1 cellular context compared by ENCODE assay signal in genomic region chr3:170100937-170101336, GRCh38.
TF ChIP-seq lines count a peak whose summit lies in the region.

No MANE protein-coding gene starts in this region.

TF ChIP-seq in IMR-90, 13 proteins besides CTCF, POLR2A, EP300 and RAD21:
- TF ChIP-seq RCOR1 (IDR thresholded peaks at IDR 0.05; ENCODE audit: insufficient replicate concordance, low read length) (no peak), MAFK (IDR thresholded peaks at IDR 0.05; ENCODE audit: low read depth, low read length) (peak; percentile 46)
TF ChIP-seq in IMR-90: peak in this region for 1.
